8 cellular contexts compared by ENCODE assay signal in the genomic region with DNA sequence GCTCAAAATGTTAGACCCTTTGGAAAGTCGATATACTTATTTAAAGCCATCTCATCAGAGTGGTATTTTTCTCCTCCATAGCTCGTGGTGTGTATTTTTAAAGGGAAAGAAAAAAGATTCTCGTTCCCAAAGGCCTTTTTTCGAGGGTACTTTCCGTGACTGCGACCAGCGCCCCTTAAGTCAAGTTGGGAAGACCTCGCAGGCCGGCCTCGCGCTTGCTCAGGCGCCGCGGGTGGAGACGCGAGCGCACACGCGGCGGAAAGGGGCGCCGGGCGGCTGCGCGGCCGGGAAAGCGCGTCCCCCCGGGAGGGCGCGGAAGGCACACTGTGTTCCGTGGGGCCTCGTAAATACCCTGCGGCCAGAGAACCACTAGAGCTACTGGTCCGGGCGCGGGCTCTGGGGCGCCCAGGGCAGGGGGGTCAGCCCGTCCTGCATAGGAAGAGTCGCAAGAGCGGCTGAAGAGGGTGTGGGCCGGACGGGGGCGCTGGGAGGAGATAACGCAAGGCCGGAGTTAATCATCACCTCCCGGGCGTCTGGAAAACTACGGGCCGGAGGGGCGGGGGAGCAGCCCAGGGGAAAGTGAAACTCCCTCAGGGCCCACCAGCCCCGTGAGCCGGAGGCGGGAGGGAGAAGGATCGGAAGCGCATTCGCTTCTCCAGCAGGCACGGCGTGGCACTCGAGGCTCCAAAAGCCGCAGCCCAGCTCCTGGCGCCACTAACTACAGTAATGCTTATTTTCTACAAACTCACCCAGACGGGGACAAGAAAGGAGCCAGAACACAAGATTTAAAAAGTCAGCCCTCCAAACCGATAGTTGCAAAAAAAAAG. TPM values are rescaled to one million over a fixed set of nuclear protein-coding genes. Genes with fewer than 3 reads are reported as not detected.
A peak's percentile ranks its signal among the peaks of the same experiment; 100 is the strongest.
DNase-seq lines count a peak whose midpoint lies in the region; ATAC-seq and TF ChIP-seq lines count a peak whose summit lies in the region.

No MANE protein-coding gene starts in this region.

- ATAC-seq in upper lobe of right lung = peak; percentile 77

- peaks cover 94% of the 10 kb centered on the region for H3K4me1 ChIP-seq in left ventricle myocardium inferior
- H3K4me1 ChIP-seq in upper lobe of right lung = peaks cover 47% of the 10 kb centered on the region

- WGBS in adipose tissue, 3 donors = 0 to 1% (median 0%) methylated on average over 62 to 64 of the region's 64 CpGs

- peak overlapping the region; percentile 53 for H3K27ac ChIP-seq in adipose tissue (ENCODE audit: low read depth, low read length)
- peak overlapping the region; percentile 98 for H3K27ac ChIP-seq in left ventricle myocardium inferior (replicated peaks)
- peak overlapping the region; percentile 97 for H3K27ac ChIP-seq in upper lobe of right lung

- no peaks in the 10 kb centered on the region for H3K27me3 Mint-ChIP-seq in progenitor cell of endocrine pancreas

- TF ChIP-seq CTCF in GM10266 (IDR thresholded peaks at IDR 0.05; ENCODE audit: control insufficient read depth, insufficient read depth, low read depth, missing control alignments) = peak; percentile 32
- TF ChIP-seq CTCF in HFF-Myc (IDR thresholded peaks at IDR 0.05; ENCODE audit: low read depth, low read length, missing control alignments) = peak; percentile 26
- TF ChIP-seq CTCF in left ventricle myocardium inferior (IDR thresholded peaks at IDR 0.05; ENCODE audit: borderline replicate concordance) = peak; percentile 38
- peak; percentile 23 for TF ChIP-seq CTCF in progenitor cell of endocrine pancreas (IDR thresholded peaks at IDR 0.05; ENCODE audit: unreplicated experiment)
- peak; percentile 44 for TF ChIP-seq CTCF in upper lobe of right lung (IDR thresholded peaks at IDR 0.05)

- H3K9me3 Mint-ChIP-seq in progenitor cell of endocrine pancreas (ENCODE audit: low read depth) = no peaks in the 10 kb centered on the region

- H3K27me3 ChIP-seq in left ventricle myocardium inferior (ENCODE audit: low read depth) (no peaks in the 10 kb centered on the region), upper lobe of right lung (no peaks in the 10 kb centered on the region)

- H3K4me3 ChIP-seq in HFF-Myc (replicated peaks; ENCODE audit: low read depth, low read length) (peak overlapping the region; percentile 69), left ventricle myocardium inferior (peak overlapping the region; percentile 79), upper lobe of right lung (peak overlapping the region; percentile 81)

- peaks cover 4% of the 10 kb centered on the region for H3K36me3 Mint-ChIP-seq in progenitor cell of endocrine pancreas (ENCODE audit: insufficient read depth)

- peak; percentile 72 for DNase-seq in GM10266 (ENCODE audit: extremely low spot score)
- peak; percentile 59 for DNase-seq in HFF-Myc (ENCODE audit: extremely low read depth, low read depth)
- DNase-seq in NCI-H1092 treated with DMSO at 0.1 percent for 48 hours (lab: John Stamatoyannopoulos, UW) = peak; percentile 93
- DNase-seq in SW480 (ENCODE audit: low spot score) = peak; percentile 96
- DNase-seq in left ventricle myocardium inferior = peak; percentile 91
- peak; percentile 86 for DNase-seq in progenitor cell of endocrine pancreas (ENCODE audit: low spot score, unreplicated experiment)
- peak; percentile 96 for DNase-seq in upper lobe of right lung

- intact Hi-C loops in left ventricle myocardium inferior (cut with micrococcal nuclease) = no loop called here
- intact Hi-C loops in upper lobe of right lung (cut with DNase I) = no loop called here

- H3K4me1 Mint-ChIP-seq in progenitor cell of endocrine pancreas (ENCODE audit: low read depth) = peaks cover 56% of the 10 kb centered on the region

- H3K27ac Mint-ChIP-seq in progenitor cell of endocrine pancreas = peak overlapping the region; percentile 100

- H3K9me3 ChIP-seq in left ventricle myocardium inferior (replicated peaks) = no peaks in the 10 kb centered on the region
- no peaks in the 10 kb centered on the region for H3K9me3 ChIP-seq in upper lobe of right lung

- peak overlapping the region; percentile 99 for H3K4me3 Mint-ChIP-seq in progenitor cell of endocrine pancreas (ENCODE audit: low read depth)

- H3K36me3 ChIP-seq in left ventricle myocardium inferior (no peaks in the 10 kb centered on the region), upper lobe of right lung (no peaks in the 10 kb centered on the region)

RNA-seq across cellular contexts. Expression of a gene that starts 1.2 kb away (rescaled TPM):
- 10 to 100 TPM in 2 of 3 donors, 1 to 10 TPM in 1; 3.8 to 11.1 (median 10.8) TPM for polyA plus RNA-seq in adipose tissue
- 22.6 TPM for total RNA-seq in left ventricle myocardium inferior
- total RNA-seq in progenitor cell of endocrine pancreas = 11.0 and 12.1 TPM in 2 replicates
- 11.0 TPM for total RNA-seq in upper lobe of right lung

RNA-seq across cellular contexts. Expression of a gene that starts 41.0 kb away (rescaled TPM):
- polyA plus RNA-seq in adipose tissue = 10 to 100 TPM; 26.1 to 36.4 (median 26.8) TPM
- total RNA-seq in left ventricle myocardium inferior (31.1 TPM), progenitor cell of endocrine pancreas (87.7 and 89.7 TPM in 2 replicates), upper lobe of right lung (81.5 TPM)

Comparison
In these comparisons a context has a peak if more than half of its experiments do, and no peak if none do; other contexts are left out.
1. Peak in every context shown above with its lines: DNase-seq, ATAC-seq, H3K4me3 ChIP-seq and H3K27ac ChIP-seq.